19 cellular contexts compared by ENCODE assay signal in genomic region chr6:19866900-19867627, GRCh38. TPM values are rescaled to one million over a fixed set of nuclear protein-coding genes. Genes with fewer than 3 reads are reported as not detected.
A peak's percentile ranks its signal among the peaks of the same experiment; 100 is the strongest.
DNase-seq lines count a peak whose midpoint lies in the region; ATAC-seq and TF ChIP-seq lines count a peak whose summit lies in the region.
"Had no signal": no experiment of that assay in that cellular context is flagged by ENCODE, and none has a peak within 500 bp of the region (broad histone marks: within the 10 kb centered on the region; RNA-seq: fewer than 3 reads in every experiment).

No MANE protein-coding gene starts in this region.

- H2AFZ ChIP-seq in hepatocyte = no peak overlapping the region

- 50% methylated on average over 6 of the region's 6 CpGs for WGBS in hepatocyte (ENCODE audit: low lambda C conversion rate, missing lambda C conversion rate)

- H3K9me2 ChIP-seq in hepatocyte (replicated peaks; ENCODE audit: insufficient read depth) = no peaks in the 10 kb centered on the region

- H3K4me1 ChIP-seq in hepatocyte (ENCODE audit: insufficient read depth) = peaks cover 5% of the 10 kb centered on the region
- H3K4me1 ChIP-seq: upper lobe of left lung had no signal

- peak overlapping the region; percentile 57 for H3K4me2 ChIP-seq in hepatocyte

- ATAC-seq in HG02763 (IDR thresholded peaks at IDR 0.05; ENCODE audit: unreplicated experiment) = no peak
- ATAC-seq in HG03095 (IDR thresholded peaks at IDR 0.05; ENCODE audit: unreplicated experiment) = no peak
- ATAC-seq: left cardiac atrium; natural killer cell treated with Interleukin-12 subunit alpha and Interleukin-12 subunit beta and Interleukin-15 and Interleukin-18, amount 100 ng/mL, for 72 hours; Right ventricle myocardium inferior had no signal

- H4K20me1 ChIP-seq in hepatocyte (ENCODE audit: insufficient read depth, poor library complexity, severe bottlenecking) = no peaks in the 10 kb centered on the region

- peak overlapping the region; percentile 22 for H3K27ac ChIP-seq in hepatocyte
- H3K27ac ChIP-seq: esophagus squamous epithelium, skin epidermis, upper lobe of left lung, VCaP had no signal

- no peaks in the 10 kb centered on the region for H3K36me3 ChIP-seq in hepatocyte (replicated peaks; ENCODE audit: insufficient read depth, low read depth)
- H3K36me3 ChIP-seq: cardiac muscle cell, esophagus squamous epithelium, upper lobe of left lung had no signal

- peaks cover 9% of the 10 kb centered on the region for H3K27me3 ChIP-seq in hepatocyte
- H3K27me3 ChIP-seq: cardiac muscle cell, upper lobe of left lung had no signal

- TF ChIP-seq CTCF in AG09309 (IDR thresholded peaks at IDR 0.05; ENCODE audit: control insufficient read depth, insufficient read depth, low read depth, low read length, missing control alignments) (no peak), hepatocyte (IDR thresholded peaks at IDR 0.05; ENCODE audit: poor library complexity) (no peak)

- peak; percentile 17 for DNase-seq in AG09309 (ENCODE audit: low read depth)
- DNase-seq in HPDE6-E6E7 (ENCODE audit: extremely low spot score) = peak; percentile 23
- peak; percentile 35 for DNase-seq in amniotic epithelial cell (ENCODE audit: low read depth)
- no peak for DNase-seq in hepatocyte (ENCODE audit: low spot score)
- DNase-seq in stimulated activated CD8-positive, alpha-beta memory T cell treated with anti-CD3 and anti-CD28 coated beads, Interleukin-4, amount 100 ng/mL, for 48 hours = no peak
- no peak for DNase-seq in NCI-H526 (lab: John Stamatoyannopoulos, UW)
- DNase-seq: activated T-cell treated with anti-CD3 and anti-CD28 coated beads, Interleukin-2, amount 50 U/mL, for 48 hours; esophagus squamous epithelium; left cardiac atrium; NCI-H2107; upper lobe of left lung had no signal

- H3K79me2 ChIP-seq in hepatocyte = no peaks in the 10 kb centered on the region

- H3K4me3 ChIP-seq in AG09309 (ENCODE audit: control insufficient read depth, low read depth, low read length) = no peak overlapping the region
- H3K4me3 ChIP-seq in hepatocyte = no peak overlapping the region
- H3K4me3 ChIP-seq: cardiac muscle cell, esophagus squamous epithelium, skin epidermis, upper lobe of left lung had no signal

- no peaks in the 10 kb centered on the region for H3K9me3 ChIP-seq in hepatocyte (ENCODE audit: low read depth)
- H3K9me3 ChIP-seq: esophagus squamous epithelium, upper lobe of left lung had no signal

RNA-seq across cellular contexts. Expression of gene ID4, which starts 29.9 kb away (rescaled TPM):
- total RNA-seq in hepatocyte = 44.3 and 54.6 TPM in 2 replicates
- 89.2 and 137 TPM in 2 replicates for polyA plus RNA-seq in hepatocyte
- total RNA-seq: natural killer cell treated with Interleukin-12 subunit alpha and Interleukin-12 subunit beta and Interleukin-15 and Interleukin-18, amount 100 ng/mL, for 72 hours had no signal
- polyA plus RNA-seq: CD14-positive monocyte had no signal

Comparison
In these comparisons a context has a peak if more than half of its experiments do, and no peak if none do; other contexts are left out.
1. DNase-seq: peak in AG09309 (single experiment), HPDE6-E6E7 (single experiment) and amniotic epithelial cell (single experiment); none in hepatocyte (single experiment), stimulated activated CD8-positive, alpha-beta memory T cell treated with anti-CD3 and anti-CD28 coated beads, Interleukin-4, amount 100 ng/mL, for 48 hours (single experiment) and NCI-H526 (0 of 2).